In genomic region chr3:50806031-50806430, GRCh38 we compare ENCODE assay signal across 26 cellular contexts.
"Had no signal": no experiment of that assay in that cellular context is flagged by ENCODE, and none has a peak within 500 bp of the region (broad histone marks: within the 10 kb centered on the region; RNA-seq: fewer than 3 reads in every experiment).

No MANE protein-coding gene starts in this region.

- H3K27ac ChIP-seq: foreskin keratinocyte, lower lobe of right lung, transverse colon, uterus had no signal

- H3K9me3 ChIP-seq: uterus had no signal

- ATAC-seq: activated T-cell treated with anti-CD3 and anti-CD28 coated beads, Interleukin-2, amount 50 U/mL, for 4 hours; activated T-helper 17 cell treated with anti-CD3 and anti-CD28 coated beads, Interleukin-2, amount 50 U/mL, for 72 hours; left lobe of liver; natural killer cell had no signal

- H3K27me3 ChIP-seq: foreskin keratinocyte, heart left ventricle, right atrium auricular region, transverse colon, uterus had no signal

- H3K4me3 ChIP-seq: lower lobe of right lung, right atrium auricular region, transverse colon, uterus had no signal

- H3K4me1 ChIP-seq: foreskin keratinocyte, lower lobe of right lung, transverse colon, uterus had no signal

- H3K36me3 ChIP-seq: heart left ventricle, lower lobe of right lung, right atrium auricular region, transverse colon, uterus had no signal

- DNase-seq: activated CD4-positive, alpha-beta memory T cell treated with anti-CD3 and anti-CD28 coated beads, Interleukin-2, amount 10 ng/mL, durations not matched to agents 7 days and 5 days; activated CD4-positive, alpha-beta T cell treated with anti-CD3 and anti-CD28 coated beads for 1 hour; activated CD4-positive, alpha-beta T cell treated with anti-CD3 and anti-CD28 coated beads, Interleukin-2, amount 10 ng/mL, durations not matched to agents 7 days and 5 days; activated CD8-positive, alpha-beta memory T cell treated with anti-CD3 and anti-CD28 coated beads, Interleukin-2, amount 50 U/mL, for 48 hours; activated gamma-delta T cell treated with Interleukin-2 at 50 U/mL for 16 hours; activated naive CD4-positive, alpha-beta T cell treated with anti-CD3 and anti-CD28 coated beads, Interleukin-2, amount 50 U/mL, for 16 hours; activated T-cell treated with anti-CD3 and anti-CD28 coated beads, Interleukin-2, amount 50 U/mL, for 4 hours; amniotic stem cell; dermis blood vessel endothelial cell; effector CD4-positive, alpha-beta T cell; foreskin keratinocyte; heart left ventricle; hypothalamus; immature natural killer cell; lower lobe of right lung; mesenchymal stem cell; natural killer cell; stimulated activated CD4-positive, alpha-beta T cell treated with anti-CD3 and anti-CD28 coated beads, Interleukin-15, amount 100 ng/mL, for 24 hours; stimulated activated CD4-positive, alpha-beta T cell treated with anti-CD3 and anti-CD28 coated beads, Interleukin-2, amount 100 ng/mL, for 24 hours; stimulated activated naive CD4-positive, alpha-beta T cell; T-helper 9 cell; transverse colon; uterus had no signal
